In genomic region chr16:85139888-85140339, GRCh38 we compare ENCODE assay signal across 1 cellular context.
A peak's percentile ranks its signal among the peaks of the same experiment; 100 is the strongest.
TF ChIP-seq lines count a peak whose summit lies in the region.

No MANE protein-coding gene starts in this region.

TF ChIP-seq in HepG2, 621 proteins besides CTCF, POLR2A, EP300 and RAD21 (continued from another document and continues in another):
- TF ChIP-seq ZFP91 (CRISPR knock-in tag; IDR thresholded peaks at IDR 0.05; ENCODE audit: borderline replicate concordance) (0 out of 2 replicates have a peak, but pooled peaks have one; percentile 39), ASH2L (IDR thresholded peaks at IDR 0.05; ENCODE audit: insufficient read length, low read depth, low read length) (peak; percentile 76), ZNF101 (CRISPR knock-in tag; IDR thresholded peaks at IDR 0.05; ENCODE audit: borderline replicate concordance, low read depth) (no peak), PLRG1 (conservative IDR thresholded peaks at IDR 0.05) (no peak), NFIC (IDR thresholded peaks at IDR 0.05; ENCODE audit: low read length) (no peak), ELF3 (CRISPR knock-in tag; IDR thresholded peaks at IDR 0.05) (peak; percentile 43; the same call in 1 of the 2 replicates), SPEN (CRISPR knock-in tag; IDR thresholded peaks at IDR 0.05; ENCODE audit: low read depth) (peak; percentile 38; the same call in 1 of the 2 replicates), POLR2AphosphoS2 (IDR thresholded peaks at IDR 0.05; ENCODE audit: low read depth, low read length) (no peak), E2F5 (CRISPR knock-in tag; conservative IDR thresholded peaks at IDR 0.05) (no peak), FOXP1 (IDR thresholded peaks at IDR 0.05) (no peak), FOXP1 (CRISPR knock-in tag; IDR thresholded peaks at IDR 0.05) (peak; percentile 38), HMG20B (CRISPR knock-in tag; conservative IDR thresholded peaks at IDR 0.05) (0 out of 2 replicates have a peak, but pooled peaks have one; percentile 24), TAF15 (IDR thresholded peaks at IDR 0.05; ENCODE audit: low read depth, low read length, poor library complexity, severe bottlenecking) (no peak), ZSCAN20 (CRISPR knock-in tag; IDR thresholded peaks at IDR 0.05; ENCODE audit: borderline replicate concordance) (no peak), MYC (CRISPR knock-in tag; IDR thresholded peaks at IDR 0.05; ENCODE audit: borderline replicate concordance) (no peak; the same call in 1 of the 2 replicates), ZGPAT (CRISPR knock-in tag; IDR thresholded peaks at IDR 0.05) (peak; percentile 65; the same call in 1 of the 2 replicates), SALL2 (CRISPR knock-in tag; IDR thresholded peaks at IDR 0.05) (no peak), ZKSCAN1 (IDR thresholded peaks at IDR 0.05; ENCODE audit: low read length) (no peak), ZNF580 (CRISPR knock-in tag; IDR thresholded peaks at IDR 0.05; ENCODE audit: borderline replicate concordance, low read depth) (peak; percentile 86; the same call in 1 of the 2 replicates), HOXA9 (CRISPR knock-in tag; IDR thresholded peaks at IDR 0.05; ENCODE audit: borderline replicate concordance) (no peak), MNT (IDR thresholded peaks at IDR 0.05) (no peak), ZNF768 (CRISPR knock-in tag; IDR thresholded peaks at IDR 0.05) (no peak), ZBTB46 (CRISPR knock-in tag; IDR thresholded peaks at IDR 0.05; ENCODE audit: borderline replicate concordance) (no peak), SMARCE1 (IDR thresholded peaks at IDR 0.05; ENCODE audit: borderline replicate concordance) (no peak), MLXIP (CRISPR knock-in tag; IDR thresholded peaks at IDR 0.05; ENCODE audit: borderline replicate concordance) (no peak), MXI1 (IDR thresholded peaks at IDR 0.05; ENCODE audit: borderline replicate concordance, low read depth, low read length) (0 out of 3 replicates have a peak, but pooled peaks have one; percentile 44), HNRNPL (IDR thresholded peaks at IDR 0.05; ENCODE audit: low read depth, low read length) (no peak), GMEB1 (CRISPR knock-in tag; IDR thresholded peaks at IDR 0.05; ENCODE audit: borderline replicate concordance) (no peak), SKIL (CRISPR knock-in tag; IDR thresholded peaks at IDR 0.05; ENCODE audit: borderline replicate concordance) (no peak)
- TF ChIP-seq, protein P1, sequence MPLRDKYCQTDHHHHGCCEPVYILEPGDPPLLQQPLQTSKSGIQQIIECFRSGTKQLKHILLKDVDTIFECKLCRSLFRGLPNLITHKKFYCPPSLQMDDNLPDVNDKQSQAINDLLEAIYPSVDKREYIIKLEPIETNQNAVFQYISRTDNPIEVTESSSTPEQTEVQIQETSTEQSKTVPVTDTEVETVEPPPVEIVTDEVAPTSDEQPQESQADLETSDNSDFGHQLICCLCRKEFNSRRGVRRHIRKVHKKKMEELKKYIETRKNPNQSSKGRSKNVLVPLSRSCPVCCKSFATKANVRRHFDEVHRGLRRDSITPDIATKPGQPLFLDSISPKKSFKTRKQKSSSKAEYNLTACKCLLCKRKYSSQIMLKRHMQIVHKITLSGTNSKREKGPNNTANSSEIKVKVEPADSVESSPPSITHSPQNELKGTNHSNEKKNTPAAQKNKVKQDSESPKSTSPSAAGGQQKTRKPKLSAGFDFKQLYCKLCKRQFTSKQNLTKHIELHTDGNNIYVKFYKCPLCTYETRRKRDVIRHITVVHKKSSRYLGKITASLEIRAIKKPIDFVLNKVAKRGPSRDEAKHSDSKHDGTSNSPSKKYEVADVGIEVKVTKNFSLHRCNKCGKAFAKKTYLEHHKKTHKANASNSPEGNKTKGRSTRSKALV (CRISPR knock-in tag; IDR thresholded peaks at IDR 0.05), result no peak
- TF ChIP-seq, protein P2, sequence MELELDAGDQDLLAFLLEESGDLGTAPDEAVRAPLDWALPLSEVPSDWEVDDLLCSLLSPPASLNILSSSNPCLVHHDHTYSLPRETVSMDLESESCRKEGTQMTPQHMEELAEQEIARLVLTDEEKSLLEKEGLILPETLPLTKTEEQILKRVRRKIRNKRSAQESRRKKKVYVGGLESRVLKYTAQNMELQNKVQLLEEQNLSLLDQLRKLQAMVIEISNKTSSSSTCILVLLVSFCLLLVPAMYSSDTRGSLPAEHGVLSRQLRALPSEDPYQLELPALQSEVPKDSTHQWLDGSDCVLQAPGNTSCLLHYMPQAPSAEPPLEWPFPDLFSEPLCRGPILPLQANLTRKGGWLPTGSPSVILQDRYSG (CRISPR knock-in tag; IDR thresholded peaks at IDR 0.05), result no peak
- TF ChIP-seq, protein P3, sequence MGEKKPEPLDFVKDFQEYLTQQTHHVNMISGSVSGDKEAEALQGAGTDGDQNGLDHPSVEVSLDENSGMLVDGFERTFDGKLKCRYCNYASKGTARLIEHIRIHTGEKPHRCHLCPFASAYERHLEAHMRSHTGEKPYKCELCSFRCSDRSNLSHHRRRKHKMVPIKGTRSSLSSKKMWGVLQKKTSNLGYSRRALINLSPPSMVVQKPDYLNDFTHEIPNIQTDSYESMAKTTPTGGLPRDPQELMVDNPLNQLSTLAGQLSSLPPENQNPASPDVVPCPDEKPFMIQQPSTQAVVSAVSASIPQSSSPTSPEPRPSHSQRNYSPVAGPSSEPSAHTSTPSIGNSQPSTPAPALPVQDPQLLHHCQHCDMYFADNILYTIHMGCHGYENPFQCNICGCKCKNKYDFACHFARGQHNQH (CRISPR knock-in tag; IDR thresholded peaks at IDR 0.05), result peak; percentile 70; the same call in 1 of the 2 replicates
- TF ChIP-seq, protein P4, sequence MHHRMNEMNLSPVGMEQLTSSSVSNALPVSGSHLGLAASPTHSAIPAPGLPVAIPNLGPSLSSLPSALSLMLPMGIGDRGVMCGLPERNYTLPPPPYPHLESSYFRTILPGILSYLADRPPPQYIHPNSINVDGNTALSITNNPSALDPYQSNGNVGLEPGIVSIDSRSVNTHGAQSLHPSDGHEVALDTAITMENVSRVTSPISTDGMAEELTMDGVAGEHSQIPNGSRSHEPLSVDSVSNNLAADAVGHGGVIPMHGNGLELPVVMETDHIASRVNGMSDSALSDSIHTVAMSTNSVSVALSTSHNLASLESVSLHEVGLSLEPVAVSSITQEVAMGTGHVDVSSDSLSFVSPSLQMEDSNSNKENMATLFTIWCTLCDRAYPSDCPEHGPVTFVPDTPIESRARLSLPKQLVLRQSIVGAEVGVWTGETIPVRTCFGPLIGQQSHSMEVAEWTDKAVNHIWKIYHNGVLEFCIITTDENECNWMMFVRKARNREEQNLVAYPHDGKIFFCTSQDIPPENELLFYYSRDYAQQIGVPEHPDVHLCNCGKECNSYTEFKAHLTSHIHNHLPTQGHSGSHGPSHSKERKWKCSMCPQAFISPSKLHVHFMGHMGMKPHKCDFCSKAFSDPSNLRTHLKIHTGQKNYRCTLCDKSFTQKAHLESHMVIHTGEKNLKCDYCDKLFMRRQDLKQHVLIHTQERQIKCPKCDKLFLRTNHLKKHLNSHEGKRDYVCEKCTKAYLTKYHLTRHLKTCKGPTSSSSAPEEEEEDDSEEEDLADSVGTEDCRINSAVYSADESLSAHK (CRISPR knock-in tag; IDR thresholded peaks at IDR 0.05; ENCODE audit: borderline replicate concordance), result no peak
